In the genomic region with DNA sequence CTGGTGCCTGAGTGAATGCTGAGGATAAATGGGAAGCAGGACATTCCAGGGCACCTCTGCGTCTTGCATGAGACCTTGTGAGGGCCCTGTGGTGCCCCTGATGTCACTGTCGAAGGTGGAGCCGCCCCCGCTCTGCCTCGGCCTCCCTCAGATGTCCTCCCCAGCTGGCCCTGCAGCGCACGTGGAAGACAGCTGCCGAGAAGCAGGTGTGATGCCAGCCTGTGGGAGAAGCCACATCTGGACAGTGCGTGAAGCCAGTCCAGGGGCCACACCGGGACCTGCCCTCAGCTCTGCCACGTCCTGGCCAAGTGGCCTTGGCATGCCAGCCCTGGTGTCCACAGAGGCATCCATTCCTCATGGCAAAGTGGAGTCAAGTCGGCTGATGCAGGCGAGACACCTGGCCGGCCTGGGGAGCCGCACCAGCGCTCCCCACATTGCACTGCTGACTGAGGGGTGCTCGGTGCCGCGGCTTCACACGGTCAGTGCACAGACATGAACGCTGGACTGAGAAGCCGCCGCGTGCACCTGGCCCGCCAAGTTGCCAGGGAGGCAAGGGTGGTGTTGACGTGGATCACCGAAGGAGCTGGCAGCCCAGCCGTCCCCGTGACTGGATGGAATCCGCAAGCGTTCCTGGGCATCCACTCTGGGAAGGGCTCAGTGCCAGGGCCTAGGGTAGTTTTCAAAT, we compare ENCODE assay signal across 16 cellular contexts. TPM values are rescaled to one million over a fixed set of nuclear protein-coding genes. Genes with fewer than 3 reads are reported as not detected.
DNase-seq lines count a peak whose midpoint lies in the region; ATAC-seq and TF ChIP-seq lines count a peak whose summit lies in the region.
"Had no signal": no experiment of that assay in that cellular context is flagged by ENCODE, and none has a peak within 500 bp of the region (broad histone marks: within the 10 kb centered on the region; RNA-seq: fewer than 3 reads in every experiment).

No MANE protein-coding gene starts in this region.

- H3K27me3 ChIP-seq in thoracic aorta (replicated peaks; ENCODE audit: insufficient read depth), result no peaks in the 10 kb centered on the region
- H3K27me3 ChIP-seq: cardiac muscle cell had no signal

- H3K27me3 Mint-ChIP-seq in activated T-cell treated with anti-CD3 and anti-CD28 coated beads, Interleukin-2, amount 50 U/mL, for 72 hours (ENCODE audit: low read depth), result no peaks in the 10 kb centered on the region
- H3K27me3 Mint-ChIP-seq: CD4-positive, alpha-beta T cell had no signal

- DNase-seq in activated T-cell treated with anti-CD3 and anti-CD28 coated beads, Interleukin-2, amount 50 U/mL, for 1 hour, result peak; percentile 11
- no peak for DNase-seq in activated T-cell treated with anti-CD3 and anti-CD28 coated beads, Interleukin-2, amount 50 U/mL, for 72 hours
- peak; percentile 46 for DNase-seq in cerebellar cortex (ENCODE audit: low spot score)
- DNase-seq in kidney tubule cell (ENCODE audit: low spot score), result peak; percentile 35
- DNase-seq in thoracic aorta (ENCODE audit: low spot score), result peak; percentile 2
- DNase-seq in HPDE6-E6E7 (ENCODE audit: extremely low spot score), result no peak
- DNase-seq in T-helper 2 cell, result no peak
- DNase-seq: foreskin fibroblast; mesenchymal stem cell; NCI-H1694 treated with DMSO at 0.1 percent for 48 hours; NCI-H446 treated with DMSO at 0.1 percent for 48 hours; stimulated activated CD4-positive, alpha-beta T cell treated with anti-CD3 and anti-CD28 coated beads, Interleukin-4, amount 100 ng/mL, for 24 hours had no signal

- H3K27ac ChIP-seq in thoracic aorta, result peak overlapping the region in 1 of 2 donors; percentile 11
- H3K27ac ChIP-seq: cardiac muscle cell had no signal

- H3K9me3 ChIP-seq in thoracic aorta, result no peaks in the 10 kb centered on the region

- no peaks in the 10 kb centered on the region for H3K9me3 Mint-ChIP-seq in activated T-cell treated with anti-CD3 and anti-CD28 coated beads, Interleukin-2, amount 50 U/mL, for 72 hours
- H3K9me3 Mint-ChIP-seq: CD4-positive, alpha-beta T cell; neural crest cell had no signal

- peaks cover 12 to 40% of the 10 kb centered on the region in 2 donors for H3K4me1 ChIP-seq in thoracic aorta (ENCODE audit: control insufficient read depth in 1 of 2, low read depth in 2 of 2)

- no peaks in the 10 kb centered on the region for H3K36me3 Mint-ChIP-seq in activated T-cell treated with anti-CD3 and anti-CD28 coated beads, Interleukin-2, amount 50 U/mL, for 72 hours (ENCODE audit: insufficient read depth in 2 of 2)

- no peak for TF ChIP-seq CTCF in thoracic aorta (IDR thresholded peaks at IDR 0.05)

- no peak for ATAC-seq in activated T-cell treated with anti-CD3 and anti-CD28 coated beads, Interleukin-2, amount 50 U/mL, for 72 hours (replicated peaks in 1 of 2)
- ATAC-seq in thoracic aorta (ENCODE audit: insufficient number of reproducible peaks, low FRiP score, low read depth), result no peak
- no peak for ATAC-seq in HG03439 (IDR thresholded peaks at IDR 0.05; ENCODE audit: unreplicated experiment)

- no peak overlapping the region for H3K27ac Mint-ChIP-seq in activated T-cell treated with anti-CD3 and anti-CD28 coated beads, Interleukin-2, amount 50 U/mL, for 72 hours
- H3K27ac Mint-ChIP-seq: CD4-positive, alpha-beta T cell had no signal

- H3K4me1 Mint-ChIP-seq in activated T-cell treated with anti-CD3 and anti-CD28 coated beads, Interleukin-2, amount 50 U/mL, for 72 hours (ENCODE audit: low read depth), result peaks cover 17% of the 10 kb centered on the region
- H3K4me1 Mint-ChIP-seq: neural crest cell had no signal

- no peak overlapping the region for H3K4me3 Mint-ChIP-seq in activated T-cell treated with anti-CD3 and anti-CD28 coated beads, Interleukin-2, amount 50 U/mL, for 72 hours
- H3K4me3 Mint-ChIP-seq: CD4-positive, alpha-beta T cell; neural crest cell had no signal

- H3K36me3 ChIP-seq in thoracic aorta, result no peaks in the 10 kb centered on the region
- H3K36me3 ChIP-seq: cardiac muscle cell had no signal

- H3K4me3 ChIP-seq in thoracic aorta, result no peak overlapping the region
- H3K4me3 ChIP-seq: cardiac muscle cell had no signal

RNA-seq across cellular contexts. Expression of gene METRNL, which starts 21.5 kb away (rescaled TPM):
- 100 to 1,000 TPM; 137 to 198 TPM for total RNA-seq in activated T-cell treated with anti-CD3 and anti-CD28 coated beads, Interleukin-2, amount 50 U/mL, for 72 hours
- total RNA-seq in thoracic aorta, result 100 to 1,000 TPM; 141 to 180 TPM

Comparison
In these comparisons a context has a peak if more than half of its experiments do, and no peak if none do; other contexts are left out.
1. DNase-seq: peak in activated T-cell treated with anti-CD3 and anti-CD28 coated beads, Interleukin-2, amount 50 U/mL, for 1 hour (single experiment), cerebellar cortex (single experiment), kidney tubule cell (single experiment) and thoracic aorta (single experiment); none in activated T-cell treated with anti-CD3 and anti-CD28 coated beads, Interleukin-2, amount 50 U/mL, for 72 hours (0 of 2), HPDE6-E6E7 (single experiment) and T-helper 2 cell (0 of 5).